Comparison of ENCODE assay signal across 1 cellular context in the genomic region with DNA sequence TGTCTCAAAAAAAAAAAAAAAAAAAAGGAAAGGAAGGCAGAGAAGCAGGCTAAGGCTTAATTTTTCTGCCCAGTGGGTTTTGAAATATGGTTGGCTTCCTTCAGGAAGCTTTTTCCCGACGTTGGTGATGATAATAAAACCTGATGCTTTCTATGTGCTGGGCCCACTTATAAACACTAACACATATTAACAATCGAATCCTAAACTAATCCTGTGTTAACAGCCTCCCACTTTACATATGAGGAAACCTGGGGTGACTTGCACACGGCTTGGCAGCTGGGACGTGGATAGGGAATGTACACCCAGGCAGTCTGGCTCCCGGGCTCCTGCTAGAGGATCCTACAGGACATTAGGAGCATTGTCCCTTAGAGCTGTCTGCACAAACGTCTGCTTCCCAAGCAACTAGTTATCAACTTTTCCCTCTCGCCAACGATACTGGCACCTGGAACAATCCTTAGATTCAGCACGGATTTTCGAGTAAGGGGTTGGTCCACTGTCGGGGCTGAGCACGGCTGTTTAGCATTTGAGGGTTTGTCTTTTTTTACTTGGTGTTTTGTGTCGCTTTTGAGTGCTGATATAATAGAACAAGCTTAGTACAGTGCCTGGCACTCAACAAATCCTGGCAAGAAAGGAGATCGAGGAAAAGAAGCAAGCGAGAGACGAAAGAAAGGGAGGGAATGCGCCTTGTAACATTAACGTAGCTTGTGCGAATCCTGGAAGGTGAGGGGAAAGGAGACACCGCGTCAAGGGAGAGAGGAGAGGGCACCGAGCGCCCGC.
A peak's percentile ranks its signal among the peaks of the same experiment; 100 is the strongest.
TF ChIP-seq lines count a peak whose summit lies in the region.

No MANE protein-coding gene starts in this region.

TF ChIP-seq in HepG2, 621 proteins besides CTCF, POLR2A, EP300 and RAD21 (continued from another document and continues in another):
- TF ChIP-seq, protein P1, sequence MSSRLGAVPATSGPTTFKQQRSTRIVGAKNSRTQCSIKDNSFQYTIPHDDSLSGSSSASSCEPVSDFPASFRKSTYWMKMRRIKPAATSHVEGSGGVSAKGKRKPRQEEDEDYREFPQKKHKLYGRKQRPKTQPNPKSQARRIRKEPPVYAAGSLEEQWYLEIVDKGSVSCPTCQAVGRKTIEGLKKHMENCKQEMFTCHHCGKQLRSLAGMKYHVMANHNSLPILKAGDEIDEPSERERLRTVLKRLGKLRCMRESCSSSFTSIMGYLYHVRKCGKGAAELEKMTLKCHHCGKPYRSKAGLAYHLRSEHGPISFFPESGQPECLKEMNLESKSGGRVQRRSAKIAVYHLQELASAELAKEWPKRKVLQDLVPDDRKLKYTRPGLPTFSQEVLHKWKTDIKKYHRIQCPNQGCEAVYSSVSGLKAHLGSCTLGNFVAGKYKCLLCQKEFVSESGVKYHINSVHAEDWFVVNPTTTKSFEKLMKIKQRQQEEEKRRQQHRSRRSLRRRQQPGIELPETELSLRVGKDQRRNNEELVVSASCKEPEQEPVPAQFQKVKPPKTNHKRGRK (CRISPR knock-in tag; IDR thresholded peaks at IDR 0.05) = no peak
- TF ChIP-seq TOPORS (CRISPR knock-in tag; IDR thresholded peaks at IDR 0.05) (0 out of 2 replicates have a peak, but pooled peaks have one; percentile 3), ISX (CRISPR knock-in tag; conservative IDR thresholded peaks at IDR 0.05) (no peak), ZNF333 (CRISPR knock-in tag; IDR thresholded peaks at IDR 0.05; ENCODE audit: borderline replicate concordance) (no peak; the same call in 1 of the 2 replicates), KMT2B (CRISPR knock-in tag; IDR thresholded peaks at IDR 0.05) (no peak), CBX5 (CRISPR knock-in tag; IDR thresholded peaks at IDR 0.05; ENCODE audit: borderline replicate concordance) (no peak; the same call in 1 of the 2 replicates), MBD4 (IDR thresholded peaks at IDR 0.05; ENCODE audit: borderline replicate concordance, low read length) (no peak), ZNF775 (CRISPR knock-in tag; IDR thresholded peaks at IDR 0.05; ENCODE audit: borderline replicate concordance) (no peak), PHF20 (CRISPR knock-in tag; IDR thresholded peaks at IDR 0.05) (no peak), JARID2 (CRISPR knock-in tag; IDR thresholded peaks at IDR 0.05; ENCODE audit: insufficient replicate concordance) (no peak), NR2F1 (CRISPR knock-in tag; IDR thresholded peaks at IDR 0.05) (no peak), FOXK1 (CRISPR knock-in tag; IDR thresholded peaks at IDR 0.05; ENCODE audit: borderline replicate concordance, low read depth) (no peak), ZNF251 (CRISPR knock-in tag; IDR thresholded peaks at IDR 0.05) (peak; percentile 83; the same call in 1 of the 2 replicates), MTA3 (CRISPR knock-in tag; IDR thresholded peaks at IDR 0.05) (no peak), XBP1 (CRISPR knock-in tag; IDR thresholded peaks at IDR 0.05) (no peak), ZEB1 (IDR thresholded peaks at IDR 0.05; ENCODE audit: insufficient replicate concordance, low read depth) (no peak), KLF6 (CRISPR knock-in tag; IDR thresholded peaks at IDR 0.05) (no peak; the same call in 1 of the 2 replicates), KDM5A (IDR thresholded peaks at IDR 0.05; ENCODE audit: borderline replicate concordance, low read length) (peak; percentile 73; the same call in 1 of the 2 replicates), NFATC3 (CRISPR knock-in tag; IDR thresholded peaks at IDR 0.05) (0 out of 2 replicates have a peak, but pooled peaks have one; percentile 6), HOXD1 (CRISPR knock-in tag; IDR thresholded peaks at IDR 0.05) (no peak), ADNP (CRISPR knock-in tag; IDR thresholded peaks at IDR 0.05) (no peak), HMGA1 (CRISPR knock-in tag; conservative IDR thresholded peaks at IDR 0.05) (no peak), ZNF652 (CRISPR knock-in tag; IDR thresholded peaks at IDR 0.05; ENCODE audit: borderline replicate concordance, low read depth) (no peak), NR2F2 (IDR thresholded peaks at IDR 0.05; ENCODE audit: borderline replicate concordance, low read depth) (no peak), ZNF772 (CRISPR knock-in tag; IDR thresholded peaks at IDR 0.05) (no peak; the same call in 1 of the 2 replicates), CENPT (CRISPR knock-in tag; IDR thresholded peaks at IDR 0.05; ENCODE audit: low read depth) (no peak), ZNF282 (IDR thresholded peaks at IDR 0.05; ENCODE audit: partially characterized antibody) (no peak), KLF12 (CRISPR knock-in tag; IDR thresholded peaks at IDR 0.05; ENCODE audit: borderline replicate concordance) (0 out of 2 replicates have a peak, but pooled peaks have one; percentile 7), ZNF7 (CRISPR knock-in tag; IDR thresholded peaks at IDR 0.05) (no peak), ZNF550 (CRISPR knock-in tag; IDR thresholded peaks at IDR 0.05; ENCODE audit: borderline replicate concordance) (no peak)
- TF ChIP-seq, protein P2, sequence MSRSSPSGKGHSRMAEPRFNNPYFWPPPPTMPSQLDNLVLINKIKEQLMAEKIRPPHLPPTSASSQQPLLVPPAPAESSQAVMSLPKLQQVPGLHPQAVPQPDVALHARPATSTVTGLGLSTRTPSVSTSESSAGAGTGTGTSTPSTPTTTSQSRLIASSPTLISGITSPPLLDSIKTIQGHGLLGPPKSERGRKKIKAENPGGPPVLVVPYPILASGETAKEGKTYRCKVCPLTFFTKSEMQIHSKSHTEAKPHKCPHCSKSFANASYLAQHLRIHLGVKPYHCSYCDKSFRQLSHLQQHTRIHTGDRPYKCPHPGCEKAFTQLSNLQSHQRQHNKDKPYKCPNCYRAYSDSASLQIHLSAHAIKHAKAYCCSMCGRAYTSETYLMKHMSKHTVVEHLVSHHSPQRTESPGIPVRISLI (CRISPR knock-in tag; IDR thresholded peaks at IDR 0.05; ENCODE audit: borderline replicate concordance) = no peak
- TF ChIP-seq, protein P3, sequence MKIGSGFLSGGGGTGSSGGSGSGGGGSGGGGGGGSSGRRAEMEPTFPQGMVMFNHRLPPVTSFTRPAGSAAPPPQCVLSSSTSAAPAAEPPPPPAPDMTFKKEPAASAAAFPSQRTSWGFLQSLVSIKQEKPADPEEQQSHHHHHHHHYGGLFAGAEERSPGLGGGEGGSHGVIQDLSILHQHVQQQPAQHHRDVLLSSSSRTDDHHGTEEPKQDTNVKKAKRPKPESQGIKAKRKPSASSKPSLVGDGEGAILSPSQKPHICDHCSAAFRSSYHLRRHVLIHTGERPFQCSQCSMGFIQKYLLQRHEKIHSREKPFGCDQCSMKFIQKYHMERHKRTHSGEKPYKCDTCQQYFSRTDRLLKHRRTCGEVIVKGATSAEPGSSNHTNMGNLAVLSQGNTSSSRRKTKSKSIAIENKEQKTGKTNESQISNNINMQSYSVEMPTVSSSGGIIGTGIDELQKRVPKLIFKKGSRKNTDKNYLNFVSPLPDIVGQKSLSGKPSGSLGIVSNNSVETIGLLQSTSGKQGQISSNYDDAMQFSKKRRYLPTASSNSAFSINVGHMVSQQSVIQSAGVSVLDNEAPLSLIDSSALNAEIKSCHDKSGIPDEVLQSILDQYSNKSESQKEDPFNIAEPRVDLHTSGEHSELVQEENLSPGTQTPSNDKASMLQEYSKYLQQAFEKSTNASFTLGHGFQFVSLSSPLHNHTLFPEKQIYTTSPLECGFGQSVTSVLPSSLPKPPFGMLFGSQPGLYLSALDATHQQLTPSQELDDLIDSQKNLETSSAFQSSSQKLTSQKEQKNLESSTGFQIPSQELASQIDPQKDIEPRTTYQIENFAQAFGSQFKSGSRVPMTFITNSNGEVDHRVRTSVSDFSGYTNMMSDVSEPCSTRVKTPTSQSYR (CRISPR knock-in tag; IDR thresholded peaks at IDR 0.05; ENCODE audit: borderline replicate concordance) = no peak
- TF ChIP-seq, protein P4, sequence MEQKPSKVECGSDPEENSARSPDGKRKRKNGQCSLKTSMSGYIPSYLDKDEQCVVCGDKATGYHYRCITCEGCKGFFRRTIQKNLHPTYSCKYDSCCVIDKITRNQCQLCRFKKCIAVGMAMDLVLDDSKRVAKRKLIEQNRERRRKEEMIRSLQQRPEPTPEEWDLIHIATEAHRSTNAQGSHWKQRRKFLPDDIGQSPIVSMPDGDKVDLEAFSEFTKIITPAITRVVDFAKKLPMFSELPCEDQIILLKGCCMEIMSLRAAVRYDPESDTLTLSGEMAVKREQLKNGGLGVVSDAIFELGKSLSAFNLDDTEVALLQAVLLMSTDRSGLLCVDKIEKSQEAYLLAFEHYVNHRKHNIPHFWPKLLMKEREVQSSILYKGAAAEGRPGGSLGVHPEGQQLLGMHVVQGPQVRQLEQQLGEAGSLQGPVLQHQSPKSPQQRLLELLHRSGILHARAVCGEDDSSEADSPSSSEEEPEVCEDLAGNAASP (CRISPR knock-in tag; IDR thresholded peaks at IDR 0.05; ENCODE audit: borderline replicate concordance) = no peak
- TF ChIP-seq, protein P5, sequence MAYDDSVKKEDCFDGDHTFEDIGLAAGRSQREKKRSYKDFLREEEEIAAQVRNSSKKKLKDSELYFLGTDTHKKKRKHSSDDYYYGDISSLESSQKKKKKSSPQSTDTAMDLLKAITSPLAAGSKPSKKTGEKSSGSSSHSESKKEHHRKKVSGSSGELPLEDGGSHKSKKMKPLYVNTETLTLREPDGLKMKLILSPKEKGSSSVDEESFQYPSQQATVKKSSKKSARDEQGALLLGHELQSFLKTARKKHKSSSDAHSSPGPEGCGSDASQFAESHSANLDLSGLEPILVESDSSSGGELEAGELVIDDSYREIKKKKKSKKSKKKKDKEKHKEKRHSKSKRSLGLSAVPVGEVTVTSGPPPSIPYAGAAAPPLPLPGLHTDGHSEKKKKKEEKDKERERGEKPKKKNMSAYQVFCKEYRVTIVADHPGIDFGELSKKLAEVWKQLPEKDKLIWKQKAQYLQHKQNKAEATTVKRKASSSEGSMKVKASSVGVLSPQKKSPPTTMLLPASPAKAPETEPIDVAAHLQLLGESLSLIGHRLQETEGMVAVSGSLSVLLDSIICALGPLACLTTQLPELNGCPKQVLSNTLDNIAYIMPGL (CRISPR knock-in tag; IDR thresholded peaks at IDR 0.05; ENCODE audit: borderline replicate concordance in 1 of 2, low read depth in 1 of 2) = no peak
- TF ChIP-seq, protein P6, sequence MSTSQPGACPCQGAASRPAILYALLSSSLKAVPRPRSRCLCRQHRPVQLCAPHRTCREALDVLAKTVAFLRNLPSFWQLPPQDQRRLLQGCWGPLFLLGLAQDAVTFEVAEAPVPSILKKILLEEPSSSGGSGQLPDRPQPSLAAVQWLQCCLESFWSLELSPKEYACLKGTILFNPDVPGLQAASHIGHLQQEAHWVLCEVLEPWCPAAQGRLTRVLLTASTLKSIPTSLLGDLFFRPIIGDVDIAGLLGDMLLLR (CRISPR knock-in tag; IDR thresholded peaks at IDR 0.05) = no peak
- TF ChIP-seq, protein P7, sequence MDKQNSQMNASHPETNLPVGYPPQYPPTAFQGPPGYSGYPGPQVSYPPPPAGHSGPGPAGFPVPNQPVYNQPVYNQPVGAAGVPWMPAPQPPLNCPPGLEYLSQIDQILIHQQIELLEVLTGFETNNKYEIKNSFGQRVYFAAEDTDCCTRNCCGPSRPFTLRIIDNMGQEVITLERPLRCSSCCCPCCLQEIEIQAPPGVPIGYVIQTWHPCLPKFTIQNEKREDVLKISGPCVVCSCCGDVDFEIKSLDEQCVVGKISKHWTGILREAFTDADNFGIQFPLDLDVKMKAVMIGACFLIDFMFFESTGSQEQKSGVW (CRISPR knock-in tag; IDR thresholded peaks at IDR 0.05; ENCODE audit: borderline replicate concordance) = no peak
- TF ChIP-seq, protein P8, sequence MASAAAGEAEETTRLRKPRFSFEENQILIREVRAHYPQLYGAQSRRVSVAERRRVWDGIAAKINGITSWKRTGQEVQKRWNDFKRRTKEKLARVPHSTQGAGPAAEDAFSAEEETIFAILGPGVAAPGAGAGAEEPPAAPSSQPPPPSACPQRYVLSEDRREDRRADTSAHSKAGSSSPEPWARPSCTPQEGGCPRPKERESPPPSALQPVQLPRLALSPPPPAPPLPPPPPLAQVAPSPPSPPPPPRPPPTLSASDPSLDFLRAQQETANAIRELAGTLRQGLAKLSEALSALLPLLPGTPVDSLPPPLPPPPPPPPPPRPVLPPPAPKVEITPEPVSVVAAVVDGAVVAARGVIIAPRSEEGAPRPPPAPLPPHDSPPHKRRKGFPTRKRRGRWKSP (CRISPR knock-in tag; IDR thresholded peaks at IDR 0.05) = no peak; the same call in 1 of the 2 replicates
- TF ChIP-seq, protein P9, sequence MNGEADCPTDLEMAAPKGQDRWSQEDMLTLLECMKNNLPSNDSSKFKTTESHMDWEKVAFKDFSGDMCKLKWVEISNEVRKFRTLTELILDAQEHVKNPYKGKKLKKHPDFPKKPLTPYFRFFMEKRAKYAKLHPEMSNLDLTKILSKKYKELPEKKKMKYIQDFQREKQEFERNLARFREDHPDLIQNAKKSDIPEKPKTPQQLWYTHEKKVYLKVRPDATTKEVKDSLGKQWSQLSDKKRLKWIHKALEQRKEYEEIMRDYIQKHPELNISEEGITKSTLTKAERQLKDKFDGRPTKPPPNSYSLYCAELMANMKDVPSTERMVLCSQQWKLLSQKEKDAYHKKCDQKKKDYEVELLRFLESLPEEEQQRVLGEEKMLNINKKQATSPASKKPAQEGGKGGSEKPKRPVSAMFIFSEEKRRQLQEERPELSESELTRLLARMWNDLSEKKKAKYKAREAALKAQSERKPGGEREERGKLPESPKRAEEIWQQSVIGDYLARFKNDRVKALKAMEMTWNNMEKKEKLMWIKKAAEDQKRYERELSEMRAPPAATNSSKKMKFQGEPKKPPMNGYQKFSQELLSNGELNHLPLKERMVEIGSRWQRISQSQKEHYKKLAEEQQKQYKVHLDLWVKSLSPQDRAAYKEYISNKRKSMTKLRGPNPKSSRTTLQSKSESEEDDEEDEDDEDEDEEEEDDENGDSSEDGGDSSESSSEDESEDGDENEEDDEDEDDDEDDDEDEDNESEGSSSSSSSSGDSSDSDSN (CRISPR knock-in tag; IDR thresholded peaks at IDR 0.05) = no peak
- TF ChIP-seq, protein P10, sequence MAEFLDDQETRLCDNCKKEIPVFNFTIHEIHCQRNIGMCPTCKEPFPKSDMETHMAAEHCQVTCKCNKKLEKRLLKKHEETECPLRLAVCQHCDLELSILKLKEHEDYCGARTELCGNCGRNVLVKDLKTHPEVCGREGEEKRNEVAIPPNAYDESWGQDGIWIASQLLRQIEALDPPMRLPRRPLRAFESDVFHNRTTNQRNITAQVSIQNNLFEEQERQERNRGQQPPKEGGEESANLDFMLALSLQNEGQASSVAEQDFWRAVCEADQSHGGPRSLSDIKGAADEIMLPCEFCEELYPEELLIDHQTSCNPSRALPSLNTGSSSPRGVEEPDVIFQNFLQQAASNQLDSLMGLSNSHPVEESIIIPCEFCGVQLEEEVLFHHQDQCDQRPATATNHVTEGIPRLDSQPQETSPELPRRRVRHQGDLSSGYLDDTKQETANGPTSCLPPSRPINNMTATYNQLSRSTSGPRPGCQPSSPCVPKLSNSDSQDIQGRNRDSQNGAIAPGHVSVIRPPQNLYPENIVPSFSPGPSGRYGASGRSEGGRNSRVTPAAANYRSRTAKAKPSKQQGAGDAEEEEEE (CRISPR knock-in tag; IDR thresholded peaks at IDR 0.05; ENCODE audit: borderline replicate concordance) = no peak; the same call in 1 of the 2 replicates
